8 cellular contexts compared by ENCODE assay signal in genomic region chr6:122322824-122323223, GRCh38.
DNase-seq lines count a peak whose midpoint lies in the region; ATAC-seq and TF ChIP-seq lines count a peak whose summit lies in the region.

No MANE protein-coding gene starts in this region.

- no peaks in the 10 kb centered on the region for H3K27me3 Mint-ChIP-seq in stimulated activated memory B cell treated with anti-CD40 and anti-IgM and Interleukin-4, amounts not matched to agents 10 μg/mL and 1 μg/mL and 100 μg/mL, for 72 hours
- H3K27me3 Mint-ChIP-seq in WTC11 (ENCODE audit: low read depth): no peaks in the 10 kb centered on the region

- POLR2A ChIA-PET in AG04450 (lab: Yijun Ruan, JAX): no interaction called here
- POLR2A ChIA-PET in WTC11 (lab: Charles Lee): no interaction called here

- H3K4me3 Mint-ChIP-seq in stimulated activated memory B cell treated with anti-CD40 and anti-IgM and Interleukin-4, amounts not matched to agents 10 μg/mL and 1 μg/mL and 100 μg/mL, for 72 hours: peak overlapping the region; percentile 71
- H3K4me3 Mint-ChIP-seq in WTC11: no peak overlapping the region

- DNase-seq in AG04450 (ENCODE audit: low read depth, low spot score) (no peak), HCEC 1CT (peak; percentile 19), SK-N-DZ (ENCODE audit: low spot score) (peak; percentile 16), fibroblast of the aortic adventitia (ENCODE audit: low read depth) (peak; percentile 53), NCI-H1092 treated with DMSO at 0.1 percent for 48 hours (lab: John Stamatoyannopoulos, UW) (no peak), WTC11 (ENCODE audit: low spot score) (no peak)

- H3K9me3 ChIP-seq in AG04450 (ENCODE audit: control insufficient read depth, insufficient read depth, low read length): no peaks in the 10 kb centered on the region

- peak overlapping the region; percentile 51 for H3K4me3 ChIP-seq in AG04450 (ENCODE audit: low read depth, low read length)
- H3K4me3 ChIP-seq in fibroblast of the aortic adventitia (ENCODE audit: low read depth, low read length): peak overlapping the region; percentile 55

- H3K4me1 Mint-ChIP-seq in stimulated activated memory B cell treated with anti-CD40 and anti-IgM and Interleukin-4, amounts not matched to agents 10 μg/mL and 1 μg/mL and 100 μg/mL, for 72 hours: peaks cover 17% of the 10 kb centered on the region
- peaks cover 4% of the 10 kb centered on the region for H3K4me1 Mint-ChIP-seq in WTC11

- no peaks in the 10 kb centered on the region for H3K9me3 Mint-ChIP-seq in stimulated activated memory B cell treated with anti-CD40 and anti-IgM and Interleukin-4, amounts not matched to agents 10 μg/mL and 1 μg/mL and 100 μg/mL, for 72 hours
- peaks cover 13% of the 10 kb centered on the region for H3K9me3 Mint-ChIP-seq in WTC11

- no peak for TF ChIP-seq CTCF in AG04450 (IDR thresholded peaks at IDR 0.05; ENCODE audit: low read depth, low read length)
- TF ChIP-seq CTCF in fibroblast of the aortic adventitia (IDR thresholded peaks at IDR 0.05; ENCODE audit: insufficient read depth, low read length): no peak
- no peak for TF ChIP-seq CTCF in WTC11 (IDR thresholded peaks at IDR 0.05)

- no peak overlapping the region for H3K27ac ChIP-seq in AG04450 (ENCODE audit: low read depth, low read length)

- CTCF ChIA-PET in AG04450 (lab: Charles Lee): no interaction called here
- CTCF ChIA-PET in WTC11 (lab: Charles Lee): no interaction called here

- H3K27me3 ChIP-seq in AG04450 (ENCODE audit: control insufficient read depth, insufficient read depth, low read length): no peaks in the 10 kb centered on the region

- no peak for ATAC-seq in stimulated activated memory B cell treated with anti-CD40 and anti-IgM and Interleukin-4, amounts not matched to agents 10 μg/mL and 1 μg/mL and 100 μg/mL, for 72 hours
- ATAC-seq in HG02571 (IDR thresholded peaks at IDR 0.05; ENCODE audit: unreplicated experiment) (no peak), WTC11 (no peak)

- peak overlapping the region; percentile 63 for H3K27ac Mint-ChIP-seq in stimulated activated memory B cell treated with anti-CD40 and anti-IgM and Interleukin-4, amounts not matched to agents 10 μg/mL and 1 μg/mL and 100 μg/mL, for 72 hours
- H3K27ac Mint-ChIP-seq in WTC11: no peak overlapping the region

- no peaks in the 10 kb centered on the region for H3K36me3 Mint-ChIP-seq in stimulated activated memory B cell treated with anti-CD40 and anti-IgM and Interleukin-4, amounts not matched to agents 10 μg/mL and 1 μg/mL and 100 μg/mL, for 72 hours
- H3K36me3 Mint-ChIP-seq in WTC11: 0 out of 2 replicates have a peak, but pooled peaks cover 3% of the 10 kb centered on the region

TF ChIP-seq in WTC11, 78 proteins besides CTCF, POLR2A, EP300 and RAD21 (continues in another document):
- TF ChIP-seq HMGXB4 (CRISPR knock-in tag; IDR thresholded peaks at IDR 0.05): no peak
- TF ChIP-seq RELA (CRISPR knock-in tag; IDR thresholded peaks at IDR 0.05; ENCODE audit: borderline replicate concordance): no peak
- no peak for TF ChIP-seq HMGA2 (CRISPR knock-in tag; IDR thresholded peaks at IDR 0.05)
- TF ChIP-seq, protein P1, sequence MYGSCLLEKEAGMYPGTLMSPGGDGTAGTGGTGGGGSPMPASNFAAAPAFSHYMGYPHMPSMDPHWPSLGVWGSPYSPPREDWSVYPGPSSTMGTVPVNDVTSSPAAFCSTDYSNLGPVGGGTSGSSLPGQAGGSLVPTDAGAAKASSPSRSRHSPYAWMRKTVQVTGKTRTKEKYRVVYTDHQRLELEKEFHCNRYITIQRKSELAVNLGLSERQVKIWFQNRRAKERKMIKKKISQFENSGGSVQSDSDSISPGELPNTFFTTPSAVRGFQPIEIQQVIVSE (CRISPR knock-in tag; IDR thresholded peaks at IDR 0.05; ENCODE audit: borderline replicate concordance): no peak
- no peak for TF ChIP-seq MAX (CRISPR knock-in tag; IDR thresholded peaks at IDR 0.05)
- TF ChIP-seq CREM (CRISPR knock-in tag; IDR thresholded peaks at IDR 0.05): no peak
- no peak for TF ChIP-seq ERG (CRISPR knock-in tag; IDR thresholded peaks at IDR 0.05)
- TF ChIP-seq ZNF281 (CRISPR knock-in tag; IDR thresholded peaks at IDR 0.05): no peak
- no peak for TF ChIP-seq CBFB (CRISPR knock-in tag; IDR thresholded peaks at IDR 0.05; ENCODE audit: low read depth)
- TF ChIP-seq ZNF425 (CRISPR knock-in tag; conservative IDR thresholded peaks at IDR 0.05): no peak

Comparison
In these comparisons a context has a peak if more than half of its experiments do, and no peak if none do; other contexts are left out.
1. DNase-seq: peak in HCEC 1CT (single experiment), SK-N-DZ (single experiment) and fibroblast of the aortic adventitia (single experiment); none in AG04450 (single experiment), NCI-H1092 treated with DMSO at 0.1 percent for 48 hours (single experiment) and WTC11 (single experiment).